9 cellular contexts compared by ENCODE assay signal in genomic region chr1:247407180-247407616, GRCh38. TPM values are rescaled to one million over a fixed set of nuclear protein-coding genes. Genes with fewer than 3 reads are reported as not detected.
DNase-seq lines count a peak whose midpoint lies in the region; ATAC-seq and TF ChIP-seq lines count a peak whose summit lies in the region.
"Had no signal": no experiment of that assay in that cellular context is flagged by ENCODE, and none has a peak within 500 bp of the region (broad histone marks: within the 10 kb centered on the region; RNA-seq: fewer than 3 reads in every experiment).

No MANE protein-coding gene starts in this region.

- H3K4me1 Mint-ChIP-seq in MCF 10A (ENCODE audit: insufficient read depth, unreplicated experiment) (peaks cover 14% of the 10 kb centered on the region), endothelial cell (ENCODE audit: unreplicated experiment) (no peaks in the 10 kb centered on the region)
- H3K4me1 Mint-ChIP-seq in activated CD4-positive, alpha-beta T cell treated with anti-CD3 and anti-CD28 coated beads, Interleukin-2, amount 10 ng/mL, durations not matched to agents 24 days and 14 days = peaks cover 31% of the 10 kb centered on the region

- CTCF ChIA-PET in MCF 10A (lab: Yijun Ruan, JAX) = interaction anchor here (1.0 kb wide), 1 partner anchor 34 kb away, joined by 4 read pairs; no protein-coding TSS in a partner anchor

- DNase-seq in MCF 10A (ENCODE audit: unreplicated experiment) (peak; percentile 31), breast epithelium (ENCODE audit: low spot score in 2 of 2) (no peak), heart left ventricle (peak in 3 of 5 donors; percentile 32 to 72 (median 42)), GM03348 (ENCODE audit: low spot score) (no peak), endothelial cell (ENCODE audit: low spot score) (no peak)
- peak; percentile 86 for DNase-seq in activated CD4-positive, alpha-beta T cell treated with anti-CD3 and anti-CD28 coated beads, Interleukin-2, amount 10 ng/mL, durations not matched to agents 24 days and 14 days
- DNase-seq in stimulated activated CD8-positive, alpha-beta memory T cell treated with anti-CD3 and anti-CD28 coated beads, Interleukin-7, amount 100 ng/mL, for 1 hour (ENCODE audit: low read depth in 2 of 2) = peak; percentile 32 to 43

- intact Hi-C loops in MCF 10A (cut with micrococcal nuclease) = no loop called here
- intact Hi-C loops in breast epithelium (cut with DNase I; ENCODE audit: low total_unique reads) = no loop called here
- intact Hi-C loops in activated CD4-positive, alpha-beta T cell treated with anti-CD3 and anti-CD28 coated beads, Interleukin-2, amount 10 ng/mL, durations not matched to agents 24 days and 14 days (cut with micrococcal nuclease) = loop anchor here (1.0 to 10.0 kb wide), 3 partner anchors 10 to 498 kb away; partner anchors contain the start of gene ZNF496
- intact Hi-C loops in heart left ventricle (cut with DNase I) = no loop called here

- H3K27me3 ChIP-seq in breast epithelium = no peaks in the 10 kb centered on the region
- no peaks in the 10 kb centered on the region for H3K27me3 ChIP-seq in heart left ventricle

- TF ChIP-seq CTCF in MCF 10A (IDR thresholded peaks at IDR 0.05; ENCODE audit: unreplicated experiment) (no peak), breast epithelium (IDR thresholded peaks at IDR 0.05) (no peak), heart left ventricle (IDR thresholded peaks at IDR 0.05) (no peak), endothelial cell (IDR thresholded peaks at IDR 0.05; ENCODE audit: unreplicated experiment) (no peak)

- no peaks in the 10 kb centered on the region for H3K9me3 ChIP-seq in breast epithelium
- no peaks in the 10 kb centered on the region for H3K9me3 ChIP-seq in heart left ventricle

- H3K27ac ChIP-seq in breast epithelium (no peak overlapping the region), heart left ventricle (peak overlapping the region in 1 of 12 donors; percentile 80)

- H3K36me3 ChIP-seq in breast epithelium = no peaks in the 10 kb centered on the region
- H3K36me3 ChIP-seq in heart left ventricle = no peaks in the 10 kb centered on the region

- H3K36me3 Mint-ChIP-seq in MCF 10A (ENCODE audit: insufficient read depth, unreplicated experiment) = no peaks in the 10 kb centered on the region
- no peaks in the 10 kb centered on the region for H3K36me3 Mint-ChIP-seq in activated CD4-positive, alpha-beta T cell treated with anti-CD3 and anti-CD28 coated beads, Interleukin-2, amount 10 ng/mL, durations not matched to agents 24 days and 14 days (ENCODE audit: low read depth)
- no peaks in the 10 kb centered on the region for H3K36me3 Mint-ChIP-seq in endothelial cell (ENCODE audit: low read depth, unreplicated experiment)

- H3K27ac Mint-ChIP-seq in MCF 10A (ENCODE audit: low read depth, unreplicated experiment) (peak overlapping the region; percentile 26), endothelial cell (ENCODE audit: unreplicated experiment) (no peak overlapping the region)
- peak overlapping the region; percentile 49 for H3K27ac Mint-ChIP-seq in activated CD4-positive, alpha-beta T cell treated with anti-CD3 and anti-CD28 coated beads, Interleukin-2, amount 10 ng/mL, durations not matched to agents 24 days and 14 days

- peak; percentile 80 for ATAC-seq in HG03432 (IDR thresholded peaks at IDR 0.05; ENCODE audit: unreplicated experiment)
- peak in 3 of 4 donors; percentile 50 to 63 (median 52) for ATAC-seq in heart left ventricle

- TF ChIP-seq POLR2A in breast epithelium (IDR thresholded peaks at IDR 0.05) (no peak), heart left ventricle (IDR thresholded peaks at IDR 0.05) (no peak)

- H3K4me3 ChIP-seq in breast epithelium = no peak overlapping the region
- peak overlapping the region in 1 of 12 donors; percentile 15 for H3K4me3 ChIP-seq in heart left ventricle

- H3K4me1 ChIP-seq in breast epithelium (no peaks in the 10 kb centered on the region), heart left ventricle (peaks cover 0 to 60% (median 0%) of the 10 kb centered on the region in 12 donors)

- no TSS peak for BruUV-seq in MCF 10A (replicated peaks; lab: Mats Ljungman, UMichigan)

- POLR2A ChIA-PET in MCF 10A (lab: Yijun Ruan, JAX) = no interaction called here

- H3K9me3 Mint-ChIP-seq in MCF 10A (ENCODE audit: unreplicated experiment) = no peaks in the 10 kb centered on the region
- H3K9me3 Mint-ChIP-seq in activated CD4-positive, alpha-beta T cell treated with anti-CD3 and anti-CD28 coated beads, Interleukin-2, amount 10 ng/mL, durations not matched to agents 24 days and 14 days = no peaks in the 10 kb centered on the region
- H3K9me3 Mint-ChIP-seq in endothelial cell (ENCODE audit: unreplicated experiment) = no peaks in the 10 kb centered on the region

- H3K27me3 Mint-ChIP-seq in MCF 10A (ENCODE audit: insufficient read depth, unreplicated experiment) = no peaks in the 10 kb centered on the region
- H3K27me3 Mint-ChIP-seq in activated CD4-positive, alpha-beta T cell treated with anti-CD3 and anti-CD28 coated beads, Interleukin-2, amount 10 ng/mL, durations not matched to agents 24 days and 14 days = peaks cover 22% of the 10 kb centered on the region
- peaks cover 2% of the 10 kb centered on the region for H3K27me3 Mint-ChIP-seq in endothelial cell (ENCODE audit: unreplicated experiment)

- H3K4me3 Mint-ChIP-seq in MCF 10A (ENCODE audit: unreplicated experiment) (no peak overlapping the region), endothelial cell (ENCODE audit: unreplicated experiment) (no peak overlapping the region)
- peak overlapping the region; percentile 57 for H3K4me3 Mint-ChIP-seq in activated CD4-positive, alpha-beta T cell treated with anti-CD3 and anti-CD28 coated beads, Interleukin-2, amount 10 ng/mL, durations not matched to agents 24 days and 14 days

- 44 to 60% (median 48%) methylated on average over 10 of the region's 10 CpGs for WGBS in heart left ventricle, 4 donors

RNA-seq across cellular contexts. Expression of gene NLRP3, which starts 8.8 kb away (rescaled TPM):
- total RNA-seq in MCF 10A (2022) = 0.16 and 0.42 TPM in 2 replicates
- 1 to 10 TPM in 2 of 3 donors, under 1 TPM in 1; 0.66 to 7.8 (median 3.2) TPM for total RNA-seq in breast epithelium
- 0.14 and 0.16 TPM in 2 replicates for total RNA-seq in activated CD4-positive, alpha-beta T cell treated with anti-CD3 and anti-CD28 coated beads, Interleukin-2, amount 10 ng/mL, durations not matched to agents 24 days and 14 days
- 1 to 10 TPM in 3 of 9 donors, under 1 TPM in 6; 0.40 to 8.3 (median 0.60) TPM for total RNA-seq in heart left ventricle
- polyA plus RNA-seq in heart left ventricle = under 1 TPM; 0.19 to 0.64 TPM
- 0.44 TPM for total RNA-seq in endothelial cell (ENCODE audit: unreplicated experiment)

RNA-seq across cellular contexts. Expression of gene OR2B11, which starts 50.7 kb away (rescaled TPM):
- total RNA-seq in MCF 10A (2022) (not detected in 2 replicates), breast epithelium (not detected), heart left ventricle (not detected), endothelial cell (ENCODE audit: unreplicated experiment) (not detected)
- not detected in 2 replicates for total RNA-seq in activated CD4-positive, alpha-beta T cell treated with anti-CD3 and anti-CD28 coated beads, Interleukin-2, amount 10 ng/mL, durations not matched to agents 24 days and 14 days
- not detected for polyA plus RNA-seq in heart left ventricle
- total RNA-seq: T-helper 2 cell treated with Interferon-gamma antibody and Interleukin-4, amounts not matched to agents 100 ng/mL and 5 ng/mL, for 36 hours had no signal

Comparison
In these comparisons a context has a peak if more than half of its experiments do, and no peak if none do; other contexts are left out.
1. DNase-seq: peak in MCF 10A (single experiment), activated CD4-positive, alpha-beta T cell treated with anti-CD3 and anti-CD28 coated beads, Interleukin-2, amount 10 ng/mL, durations not matched to agents 24 days and 14 days (single experiment), heart left ventricle (3 of 5) and stimulated activated CD8-positive, alpha-beta memory T cell treated with anti-CD3 and anti-CD28 coated beads, Interleukin-7, amount 100 ng/mL, for 1 hour (2 of 2); none in breast epithelium (0 of 2), GM03348 (single experiment) and endothelial cell (single experiment).